1 cellular context compared by ENCODE assay signal in the genomic region with DNA sequence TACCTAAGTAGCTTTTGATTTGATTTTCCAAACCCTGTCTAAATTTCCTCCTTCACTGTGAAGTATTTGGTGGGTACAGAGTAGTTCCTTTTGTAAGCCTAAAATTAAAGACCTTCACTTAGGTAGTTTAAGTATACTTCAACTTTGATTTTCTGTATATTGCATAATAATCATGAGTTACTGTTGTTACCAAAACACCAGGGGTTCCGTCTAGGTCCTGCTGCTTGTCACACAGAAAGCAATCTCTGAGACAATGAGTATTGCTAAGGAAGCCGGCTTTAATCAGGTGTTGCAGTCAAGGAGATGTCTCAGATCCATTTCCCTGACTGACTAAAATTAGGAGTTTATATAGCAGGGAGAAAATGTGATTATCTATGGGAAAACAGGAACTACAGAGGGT.
TF ChIP-seq lines count a peak whose summit lies in the region.

No MANE protein-coding gene starts in this region.

TF ChIP-seq in HEK293, 187 proteins besides CTCF, POLR2A, EP300 and RAD21 (continued from another document):
- TF ChIP-seq, protein P1, sequence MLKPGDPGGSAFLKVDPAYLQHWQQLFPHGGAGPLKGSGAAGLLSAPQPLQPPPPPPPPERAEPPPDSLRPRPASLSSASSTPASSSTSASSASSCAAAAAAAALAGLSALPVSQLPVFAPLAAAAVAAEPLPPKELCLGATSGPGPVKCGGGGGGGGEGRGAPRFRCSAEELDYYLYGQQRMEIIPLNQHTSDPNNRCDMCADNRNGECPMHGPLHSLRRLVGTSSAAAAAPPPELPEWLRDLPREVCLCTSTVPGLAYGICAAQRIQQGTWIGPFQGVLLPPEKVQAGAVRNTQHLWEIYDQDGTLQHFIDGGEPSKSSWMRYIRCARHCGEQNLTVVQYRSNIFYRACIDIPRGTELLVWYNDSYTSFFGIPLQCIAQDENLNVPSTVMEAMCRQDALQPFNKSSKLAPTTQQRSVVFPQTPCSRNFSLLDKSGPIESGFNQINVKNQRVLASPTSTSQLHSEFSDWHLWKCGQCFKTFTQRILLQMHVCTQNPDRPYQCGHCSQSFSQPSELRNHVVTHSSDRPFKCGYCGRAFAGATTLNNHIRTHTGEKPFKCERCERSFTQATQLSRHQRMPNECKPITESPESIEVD (tag by site-specific recombination; IDR thresholded peaks at IDR 0.05), result peak; percentile 20; the same call in 1 of the 2 replicates
